1 cellular context compared by ENCODE assay signal in genomic region chr14:26330982-26331381, GRCh38.
TF ChIP-seq lines count a peak whose summit lies in the region.

No MANE protein-coding gene starts in this region.

TF ChIP-seq in GM23338, 12 proteins besides CTCF, POLR2A, EP300 and RAD21 (continued from another document):
- no peak for TF ChIP-seq ZNF462 (CRISPR knock-in tag; IDR thresholded peaks at IDR 0.05)
- no peak for TF ChIP-seq EZH2phosphoT487 (IDR thresholded peaks at IDR 0.05; ENCODE audit: unreplicated experiment)
- no peak for TF ChIP-seq ETS1 (IDR thresholded peaks at IDR 0.05)
- TF ChIP-seq EZH2 (IDR thresholded peaks at IDR 0.05; ENCODE audit: low read depth, unreplicated experiment), result no peak
- TF ChIP-seq ZNF114 (CRISPR knock-in tag; IDR thresholded peaks at IDR 0.05), result no peak
- no peak for TF ChIP-seq REST (IDR thresholded peaks at IDR 0.05; ENCODE audit: unreplicated experiment)
- no peak for TF ChIP-seq STAT1 (IDR thresholded peaks at IDR 0.05; ENCODE audit: unreplicated experiment)
